Comparison of ENCODE assay signal across 16 cellular contexts in the genomic region with DNA sequence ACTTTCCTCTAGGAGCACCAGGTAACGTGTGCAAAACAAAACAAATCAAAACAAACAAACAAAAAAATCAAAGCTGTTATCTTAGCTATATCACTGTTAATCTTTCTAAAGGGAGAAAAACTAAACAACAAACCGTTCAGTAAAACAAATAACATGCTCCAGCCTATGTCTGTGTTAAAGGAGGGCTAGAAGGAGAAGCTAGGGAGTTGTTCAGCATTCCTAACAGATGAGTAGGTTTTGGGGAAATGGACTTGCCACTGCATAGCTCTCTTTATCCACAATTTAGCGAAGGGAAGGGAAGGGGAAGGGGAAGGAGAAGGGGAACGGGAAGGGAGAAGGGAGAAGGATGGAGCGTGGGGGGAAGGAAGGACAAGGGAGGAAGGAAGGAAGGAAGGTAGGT.
DNase-seq lines count a peak whose midpoint lies in the region; ATAC-seq and TF ChIP-seq lines count a peak whose summit lies in the region.
"Had no signal": no experiment of that assay in that cellular context is flagged by ENCODE, and none has a peak within 500 bp of the region (broad histone marks: within the 10 kb centered on the region; RNA-seq: fewer than 3 reads in every experiment).

No MANE protein-coding gene starts in this region.

- no peaks in the 10 kb centered on the region for H3K36me3 Mint-ChIP-seq in type B pancreatic cell
- H3K36me3 Mint-ChIP-seq: activated naive CD8-positive, alpha-beta T cell treated with anti-CD3 and anti-CD28 coated beads for 36 hours; CD8-positive, alpha-beta memory T cell; T-cell had no signal

- no peaks in the 10 kb centered on the region for H3K27me3 Mint-ChIP-seq in type B pancreatic cell

- no peak for ATAC-seq in Right ventricle myocardium inferior
- ATAC-seq: activated CD4-positive, CD25-positive, alpha-beta regulatory T cell treated with anti-CD3 and anti-CD28 coated beads, Interleukin-2, amount 50 U/mL, for 24 hours; left colon; T-cell had no signal

- intact Hi-C loops in Right ventricle myocardium inferior (cut with DNase I) = no loop called here

- peaks cover 4% of the 10 kb centered on the region for H3K9me3 Mint-ChIP-seq in type B pancreatic cell
- H3K9me3 Mint-ChIP-seq: activated naive CD8-positive, alpha-beta T cell treated with anti-CD3 and anti-CD28 coated beads for 36 hours; CD8-positive, alpha-beta memory T cell; T-cell had no signal

- no peak overlapping the region for H3K4me3 Mint-ChIP-seq in type B pancreatic cell
- H3K4me3 Mint-ChIP-seq: activated naive CD8-positive, alpha-beta T cell treated with anti-CD3 and anti-CD28 coated beads for 36 hours; CD8-positive, alpha-beta memory T cell; neural crest cell; T-cell had no signal

- DNase-seq in HT1080 (ENCODE audit: low read depth) = peak; percentile 64
- peak; percentile 63 for DNase-seq in astrocyte of the hippocampus (ENCODE audit: low read depth, low spot score)
- DNase-seq in glomerular visceral epithelial cell (ENCODE audit: extremely low spot score) = peak; percentile 37
- no peak for DNase-seq in type B pancreatic cell (ENCODE audit: extremely low spot score, unreplicated experiment)
- DNase-seq in DMS53 treated with DMSO at 0.1 percent for 48 hours (lab: John Stamatoyannopoulos, UW; ENCODE audit: unreplicated experiment) = no peak
- DNase-seq in activated T-cell treated with anti-CD3 and anti-CD28 coated beads, Interleukin-2, amount 50 U/mL, for 48 hours = no peak
- DNase-seq in Right ventricle myocardium inferior (ENCODE audit: missing footprints) = no peak
- no peak for DNase-seq in NCI-H2081 treated with DMSO at 0.1 percent for 48 hours (lab: John Stamatoyannopoulos, UW)
- DNase-seq: activated naive CD8-positive, alpha-beta T cell treated with anti-CD3 and anti-CD28 coated beads for 36 hours; CD8-positive, alpha-beta memory T cell; cortex of kidney; left colon; MG63; T-cell had no signal

- TF ChIP-seq CTCF in type B pancreatic cell (conservative IDR thresholded peaks at IDR 0.05) = no peak

- peaks cover 17% of the 10 kb centered on the region for H3K4me1 Mint-ChIP-seq in type B pancreatic cell (ENCODE audit: unreplicated experiment)
- H3K4me1 Mint-ChIP-seq: CD8-positive, alpha-beta memory T cell; T-cell had no signal

- peak overlapping the region; percentile 36 for H3K27ac Mint-ChIP-seq in type B pancreatic cell
- H3K27ac Mint-ChIP-seq: activated naive CD8-positive, alpha-beta T cell treated with anti-CD3 and anti-CD28 coated beads for 36 hours; T-cell had no signal

Comparison
In these comparisons a context has a peak if more than half of its experiments do, and no peak if none do; other contexts are left out.
1. DNase-seq: peak in HT1080 (single experiment), astrocyte of the hippocampus (single experiment) and glomerular visceral epithelial cell (single experiment); none in type B pancreatic cell (single experiment), DMS53 treated with DMSO at 0.1 percent for 48 hours (single experiment), activated T-cell treated with anti-CD3 and anti-CD28 coated beads, Interleukin-2, amount 50 U/mL, for 48 hours (0 of 2), Right ventricle myocardium inferior (single experiment) and NCI-H2081 treated with DMSO at 0.1 percent for 48 hours (single experiment).